Comparison of ENCODE assay signal across 1 cellular context in the genomic region with DNA sequence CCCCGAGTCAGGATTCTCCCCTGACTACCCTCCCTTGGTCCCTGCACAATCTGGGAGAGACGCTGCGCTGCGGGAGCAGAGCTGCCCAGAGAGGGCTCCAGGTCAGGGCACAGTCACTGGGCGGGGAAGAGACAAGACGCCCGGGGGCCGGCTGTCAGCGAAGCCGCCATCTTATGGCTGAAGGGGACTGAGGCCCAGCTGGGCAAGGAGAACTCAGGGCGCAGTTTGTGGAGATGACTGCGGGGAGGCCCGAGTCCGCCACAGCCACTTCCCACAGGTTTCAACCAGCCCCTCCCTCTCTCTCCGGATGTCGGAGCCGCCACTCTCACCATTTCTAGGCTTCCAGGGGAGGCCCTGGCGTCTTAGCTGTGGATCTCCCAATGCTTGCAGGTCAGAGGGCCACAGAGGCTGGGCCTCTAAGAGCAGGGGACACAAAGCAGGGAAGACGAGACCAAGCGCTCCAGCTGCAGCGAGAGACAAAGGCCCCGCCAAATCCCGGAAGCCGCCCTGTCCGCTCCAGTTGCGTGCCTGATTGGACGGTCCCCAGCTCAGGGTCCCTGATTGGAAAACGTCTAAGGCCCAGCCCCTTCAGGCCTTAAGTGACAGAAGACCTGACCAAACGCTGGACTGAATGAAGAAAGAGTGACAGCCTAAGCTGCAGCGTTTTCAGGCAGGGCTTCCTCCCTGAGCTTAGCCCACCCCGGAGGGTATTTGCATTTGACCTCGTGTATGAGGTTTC.
TF ChIP-seq lines count a peak whose summit lies in the region.

A gene (minus strand): TSS at position 484 of the 739 bp plus-strand sequence. CDS start 152 bp downstream, at position 332.

TF ChIP-seq in HepG2, 621 proteins besides CTCF, POLR2A, EP300 and RAD21 (continued from another document and continues in another):
- TF ChIP-seq, protein P1, sequence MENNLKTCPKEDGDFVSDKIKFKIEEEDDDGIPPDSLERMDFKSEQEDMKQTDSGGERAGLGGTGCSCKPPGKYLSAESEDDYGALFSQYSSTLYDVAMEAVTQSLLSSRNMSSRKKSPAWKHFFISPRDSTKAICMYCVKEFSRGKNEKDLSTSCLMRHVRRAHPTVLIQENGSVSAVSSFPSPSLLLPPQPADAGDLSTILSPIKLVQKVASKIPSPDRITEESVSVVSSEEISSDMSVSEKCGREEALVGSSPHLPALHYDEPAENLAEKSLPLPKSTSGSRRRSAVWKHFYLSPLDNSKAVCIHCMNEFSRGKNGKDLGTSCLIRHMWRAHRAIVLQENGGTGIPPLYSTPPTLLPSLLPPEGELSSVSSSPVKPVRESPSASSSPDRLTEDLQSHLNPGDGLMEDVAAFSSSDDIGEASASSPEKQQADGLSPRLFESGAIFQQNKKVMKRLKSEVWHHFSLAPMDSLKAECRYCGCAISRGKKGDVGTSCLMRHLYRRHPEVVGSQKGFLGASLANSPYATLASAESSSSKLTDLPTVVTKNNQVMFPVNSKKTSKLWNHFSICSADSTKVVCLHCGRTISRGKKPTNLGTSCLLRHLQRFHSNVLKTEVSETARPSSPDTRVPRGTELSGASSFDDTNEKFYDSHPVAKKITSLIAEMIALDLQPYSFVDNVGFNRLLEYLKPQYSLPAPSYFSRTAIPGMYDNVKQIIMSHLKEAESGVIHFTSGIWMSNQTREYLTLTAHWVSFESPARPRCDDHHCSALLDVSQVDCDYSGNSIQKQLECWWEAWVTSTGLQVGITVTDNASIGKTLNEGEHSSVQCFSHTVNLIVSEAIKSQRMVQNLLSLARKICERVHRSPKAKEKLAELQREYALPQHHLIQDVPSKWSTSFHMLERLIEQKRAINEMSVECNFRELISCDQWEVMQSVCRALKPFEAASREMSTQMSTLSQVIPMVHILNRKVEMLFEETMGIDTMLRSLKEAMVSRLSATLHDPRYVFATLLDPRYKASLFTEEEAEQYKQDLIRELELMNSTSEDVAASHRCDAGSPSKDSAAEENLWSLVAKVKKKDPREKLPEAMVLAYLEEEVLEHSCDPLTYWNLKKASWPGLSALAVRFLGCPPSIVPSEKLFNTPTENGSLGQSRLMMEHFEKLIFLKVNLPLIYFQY (CRISPR knock-in tag; IDR thresholded peaks at IDR 0.05; ENCODE audit: borderline replicate concordance): no peak
- TF ChIP-seq, protein P2, sequence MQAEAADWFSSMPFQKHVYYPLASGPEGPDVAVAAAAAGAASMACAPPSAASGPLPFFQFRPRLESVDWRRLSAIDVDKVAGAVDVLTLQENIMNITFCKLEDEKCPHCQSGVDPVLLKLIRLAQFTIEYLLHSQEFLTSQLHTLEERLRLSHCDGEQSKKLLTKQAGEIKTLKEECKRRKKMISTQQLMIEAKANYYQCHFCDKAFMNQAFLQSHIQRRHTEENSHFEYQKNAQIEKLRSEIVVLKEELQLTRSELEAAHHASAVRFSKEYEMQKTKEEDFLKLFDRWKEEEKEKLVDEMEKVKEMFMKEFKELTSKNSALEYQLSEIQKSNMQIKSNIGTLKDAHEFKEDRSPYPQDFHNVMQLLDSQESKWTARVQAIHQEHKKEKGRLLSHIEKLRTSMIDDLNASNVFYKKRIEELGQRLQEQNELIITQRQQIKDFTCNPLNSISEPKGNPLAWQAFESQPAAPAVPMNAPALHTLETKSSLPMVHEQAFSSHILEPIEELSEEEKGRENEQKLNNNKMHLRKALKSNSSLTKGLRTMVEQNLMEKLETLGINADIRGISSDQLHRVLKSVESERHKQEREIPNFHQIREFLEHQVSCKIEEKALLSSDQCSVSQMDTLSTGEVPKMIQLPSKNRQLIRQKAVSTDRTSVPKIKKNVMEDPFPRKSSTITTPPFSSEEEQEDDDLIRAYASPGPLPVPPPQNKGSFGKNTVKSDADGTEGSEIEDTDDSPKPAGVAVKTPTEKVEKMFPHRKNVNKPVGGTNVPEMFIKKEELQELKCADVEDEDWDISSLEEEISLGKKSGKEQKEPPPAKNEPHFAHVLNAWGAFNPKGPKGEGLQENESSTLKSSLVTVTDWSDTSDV (CRISPR knock-in tag; IDR thresholded peaks at IDR 0.05): no peak
- TF ChIP-seq MEIS2 (CRISPR knock-in tag; IDR thresholded peaks at IDR 0.05) (peak; percentile 57; the same call in 1 of the 2 replicates), RXRA (CRISPR knock-in tag; IDR thresholded peaks at IDR 0.05) (peak; percentile 47; the same call in 1 of the 2 replicates), ZNF839 (CRISPR knock-in tag; IDR thresholded peaks at IDR 0.05; ENCODE audit: borderline replicate concordance) (no peak), CHD2 (IDR thresholded peaks at IDR 0.05; ENCODE audit: low read depth, low read length) (peak; percentile 62; the same call in 1 of the 2 replicates), KAT2B (IDR thresholded peaks at IDR 0.05; ENCODE audit: borderline replicate concordance, low read depth, low read length) (no peak), KMT2B (CRISPR knock-in tag; IDR thresholded peaks at IDR 0.05) (no peak; the same call in 1 of the 2 replicates), SALL1 (CRISPR knock-in tag; IDR thresholded peaks at IDR 0.05) (peak; percentile 35; the same call in 1 of the 2 replicates), JARID2 (CRISPR knock-in tag; IDR thresholded peaks at IDR 0.05; ENCODE audit: insufficient replicate concordance) (no peak), ZFP41 (CRISPR knock-in tag; IDR thresholded peaks at IDR 0.05; ENCODE audit: borderline replicate concordance) (no peak), IKZF1 (IDR thresholded peaks at IDR 0.05) (no peak), IRX3 (CRISPR knock-in tag; IDR thresholded peaks at IDR 0.05; ENCODE audit: borderline replicate concordance, low read depth) (no peak), ZFX (CRISPR knock-in tag; IDR thresholded peaks at IDR 0.05; ENCODE audit: low read depth) (peak; percentile 88), TCF7L2 (IDR thresholded peaks at IDR 0.05; ENCODE audit: low read depth, low read length) (no peak), ZNF441 (CRISPR knock-in tag; IDR thresholded peaks at IDR 0.05; ENCODE audit: borderline replicate concordance) (no peak), SMC3 (IDR thresholded peaks at IDR 0.05; ENCODE audit: low read length) (no peak), ZNF12 (CRISPR knock-in tag; IDR thresholded peaks at IDR 0.05) (no peak), PRPF4 (IDR thresholded peaks at IDR 0.05; ENCODE audit: low read depth, low read length, poor library complexity, severe bottlenecking) (no peak), KMT2A (CRISPR knock-in tag; IDR thresholded peaks at IDR 0.05) (peak; percentile 47; the same call in 1 of the 2 replicates), MED1 (CRISPR knock-in tag; IDR thresholded peaks at IDR 0.05) (peak; percentile 13; the same call in 1 of the 2 replicates), HCFC1 (IDR thresholded peaks at IDR 0.05; ENCODE audit: low read depth, low read length) (no peak), ZNF530 (CRISPR knock-in tag; IDR thresholded peaks at IDR 0.05; ENCODE audit: low read depth) (no peak), ZBTB1 (CRISPR knock-in tag; IDR thresholded peaks at IDR 0.05; ENCODE audit: borderline replicate concordance) (no peak), SP1 (IDR thresholded peaks at IDR 0.05) (no peak), SP1 (CRISPR knock-in tag; IDR thresholded peaks at IDR 0.05) (peak; percentile 70; the same call in 1 of the 2 replicates), CEBPB (IDR thresholded peaks at IDR 0.05; ENCODE audit: borderline replicate concordance, low read depth, low read length) (no peak), SIX1 (CRISPR knock-in tag; IDR thresholded peaks at IDR 0.05; ENCODE audit: borderline replicate concordance) (no peak), PHB2 (IDR thresholded peaks at IDR 0.05; ENCODE audit: partially characterized antibody) (no peak), ZNF335 (CRISPR knock-in tag; IDR thresholded peaks at IDR 0.05) (no peak)
- TF ChIP-seq, protein P3, sequence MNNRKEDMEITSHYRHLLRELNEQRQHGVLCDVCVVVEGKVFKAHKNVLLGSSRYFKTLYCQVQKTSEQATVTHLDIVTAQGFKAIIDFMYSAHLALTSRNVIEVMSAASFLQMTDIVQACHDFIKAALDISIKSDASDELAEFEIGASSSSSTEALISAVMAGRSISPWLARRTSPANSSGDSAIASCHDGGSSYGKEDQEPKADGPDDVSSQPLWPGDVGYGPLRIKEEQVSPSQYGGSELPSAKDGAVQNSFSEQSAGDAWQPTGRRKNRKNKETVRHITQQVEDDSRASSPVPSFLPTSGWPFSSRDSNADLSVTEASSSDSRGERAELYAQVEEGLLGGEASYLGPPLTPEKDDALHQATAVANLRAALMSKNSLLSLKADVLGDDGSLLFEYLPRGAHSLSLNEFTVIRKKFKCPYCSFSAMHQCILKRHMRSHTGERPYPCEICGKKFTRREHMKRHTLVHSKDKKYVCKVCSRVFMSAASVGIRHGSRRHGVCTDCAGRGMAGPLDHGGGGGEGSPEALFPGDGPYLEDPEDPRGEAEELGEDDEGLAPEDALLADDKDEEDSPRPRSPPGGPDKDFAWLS (CRISPR knock-in tag; IDR thresholded peaks at IDR 0.05; ENCODE audit: borderline replicate concordance): no peak
- TF ChIP-seq, protein P4, sequence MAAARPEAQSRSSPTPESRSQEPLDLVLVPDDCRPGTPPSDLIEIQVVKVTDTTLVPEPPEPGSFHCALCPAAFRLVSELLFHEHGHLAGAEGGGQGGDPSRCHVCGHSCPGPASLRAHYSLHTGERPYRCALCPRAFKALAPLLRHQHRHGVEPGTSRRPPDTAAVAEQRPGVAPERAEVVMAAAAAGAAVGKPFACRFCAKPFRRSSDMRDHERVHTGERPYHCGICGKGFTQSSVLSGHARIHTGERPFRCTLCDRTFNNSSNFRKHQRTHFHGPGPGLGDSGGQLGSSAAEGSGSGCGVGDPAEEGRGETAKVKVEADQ (CRISPR knock-in tag; IDR thresholded peaks at IDR 0.05; ENCODE audit: borderline replicate concordance): no peak; the same call in 1 of the 2 replicates
- TF ChIP-seq, protein P5, sequence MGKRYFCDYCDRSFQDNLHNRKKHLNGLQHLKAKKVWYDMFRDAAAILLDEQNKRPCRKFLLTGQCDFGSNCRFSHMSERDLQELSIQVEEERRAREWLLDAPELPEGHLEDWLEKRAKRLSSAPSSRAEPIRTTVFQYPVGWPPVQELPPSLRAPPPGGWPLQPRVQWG (CRISPR knock-in tag; IDR thresholded peaks at IDR 0.05; ENCODE audit: borderline replicate concordance, low read depth): no peak
- TF ChIP-seq, protein P6, sequence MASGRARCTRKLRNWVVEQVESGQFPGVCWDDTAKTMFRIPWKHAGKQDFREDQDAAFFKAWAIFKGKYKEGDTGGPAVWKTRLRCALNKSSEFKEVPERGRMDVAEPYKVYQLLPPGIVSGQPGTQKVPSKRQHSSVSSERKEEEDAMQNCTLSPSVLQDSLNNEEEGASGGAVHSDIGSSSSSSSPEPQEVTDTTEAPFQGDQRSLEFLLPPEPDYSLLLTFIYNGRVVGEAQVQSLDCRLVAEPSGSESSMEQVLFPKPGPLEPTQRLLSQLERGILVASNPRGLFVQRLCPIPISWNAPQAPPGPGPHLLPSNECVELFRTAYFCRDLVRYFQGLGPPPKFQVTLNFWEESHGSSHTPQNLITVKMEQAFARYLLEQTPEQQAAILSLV (CRISPR knock-in tag; IDR thresholded peaks at IDR 0.05; ENCODE audit: borderline replicate concordance): no peak
- TF ChIP-seq, protein P7, sequence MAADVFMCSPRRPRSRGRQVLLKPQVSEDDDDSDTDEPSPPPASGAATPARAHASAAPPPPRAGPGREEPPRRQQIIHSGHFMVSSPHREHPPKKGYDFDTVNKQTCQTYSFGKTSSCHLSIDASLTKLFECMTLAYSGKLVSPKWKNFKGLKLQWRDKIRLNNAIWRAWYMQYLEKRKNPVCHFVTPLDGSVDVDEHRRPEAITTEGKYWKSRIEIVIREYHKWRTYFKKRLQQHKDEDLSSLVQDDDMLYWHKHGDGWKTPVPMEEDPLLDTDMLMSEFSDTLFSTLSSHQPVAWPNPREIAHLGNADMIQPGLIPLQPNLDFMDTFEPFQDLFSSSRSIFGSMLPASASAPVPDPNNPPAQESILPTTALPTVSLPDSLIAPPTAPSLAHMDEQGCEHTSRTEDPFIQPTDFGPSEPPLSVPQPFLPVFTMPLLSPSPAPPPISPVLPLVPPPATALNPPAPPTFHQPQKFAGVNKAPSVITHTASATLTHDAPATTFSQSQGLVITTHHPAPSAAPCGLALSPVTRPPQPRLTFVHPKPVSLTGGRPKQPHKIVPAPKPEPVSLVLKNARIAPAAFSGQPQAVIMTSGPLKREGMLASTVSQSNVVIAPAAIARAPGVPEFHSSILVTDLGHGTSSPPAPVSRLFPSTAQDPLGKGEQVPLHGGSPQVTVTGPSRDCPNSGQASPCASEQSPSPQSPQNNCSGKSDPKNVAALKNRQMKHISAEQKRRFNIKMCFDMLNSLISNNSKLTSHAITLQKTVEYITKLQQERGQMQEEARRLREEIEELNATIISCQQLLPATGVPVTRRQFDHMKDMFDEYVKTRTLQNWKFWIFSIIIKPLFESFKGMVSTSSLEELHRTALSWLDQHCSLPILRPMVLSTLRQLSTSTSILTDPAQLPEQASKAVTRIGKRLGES (CRISPR knock-in tag; IDR thresholded peaks at IDR 0.05; ENCODE audit: borderline replicate concordance): no peak
- TF ChIP-seq, protein P8, sequence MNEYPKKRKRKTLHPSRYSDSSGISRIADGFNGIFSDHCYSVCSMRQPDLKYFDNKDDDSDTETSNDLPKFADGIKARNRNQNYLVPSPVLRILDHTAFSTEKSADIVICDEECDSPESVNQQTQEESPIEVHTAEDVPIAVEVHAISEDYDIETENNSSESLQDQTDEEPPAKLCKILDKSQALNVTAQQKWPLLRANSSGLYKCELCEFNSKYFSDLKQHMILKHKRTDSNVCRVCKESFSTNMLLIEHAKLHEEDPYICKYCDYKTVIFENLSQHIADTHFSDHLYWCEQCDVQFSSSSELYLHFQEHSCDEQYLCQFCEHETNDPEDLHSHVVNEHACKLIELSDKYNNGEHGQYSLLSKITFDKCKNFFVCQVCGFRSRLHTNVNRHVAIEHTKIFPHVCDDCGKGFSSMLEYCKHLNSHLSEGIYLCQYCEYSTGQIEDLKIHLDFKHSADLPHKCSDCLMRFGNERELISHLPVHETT (CRISPR knock-in tag; conservative IDR thresholded peaks at IDR 0.05): no peak
